Comparison of ENCODE assay signal across 8 cellular contexts in the genomic region with DNA sequence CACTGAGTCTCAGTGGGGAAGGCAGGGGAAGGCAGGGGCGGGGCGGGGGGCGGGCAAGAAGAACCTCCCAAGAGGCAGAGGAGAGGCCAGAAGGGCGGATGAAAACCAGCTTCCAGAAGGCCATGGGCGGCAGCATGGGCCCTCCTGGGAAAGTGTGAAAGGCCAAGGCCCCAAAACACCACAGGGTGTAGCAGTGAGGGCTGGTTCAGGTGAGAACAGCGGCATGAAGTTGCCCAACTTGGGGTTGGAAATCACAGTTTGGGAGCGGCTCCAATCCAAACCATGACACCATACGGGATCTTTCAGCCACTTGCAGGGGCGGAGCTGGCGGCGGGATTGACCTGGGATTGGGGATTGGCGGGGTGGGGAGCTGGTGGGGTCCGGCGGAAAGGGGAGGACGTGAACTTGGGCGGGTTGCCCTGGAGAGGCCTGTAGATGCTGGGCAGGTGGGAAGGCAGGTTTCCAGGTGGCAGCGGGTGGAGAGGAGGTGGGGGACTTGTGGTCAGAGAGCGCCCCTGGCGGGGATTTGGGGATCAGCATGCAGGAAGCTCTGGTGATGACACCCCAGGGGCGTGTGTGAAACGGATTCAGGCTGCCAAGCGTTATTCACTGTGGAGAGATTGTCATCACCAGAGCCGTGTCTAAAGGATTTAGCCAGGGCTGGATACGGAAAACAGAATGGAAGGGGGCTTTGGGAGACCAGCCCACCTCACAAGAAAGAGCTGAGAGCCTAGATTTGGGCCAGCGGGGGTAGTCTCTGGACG.
A peak's percentile ranks its signal among the peaks of the same experiment; 100 is the strongest.
DNase-seq lines count a peak whose midpoint lies in the region; ATAC-seq and TF ChIP-seq lines count a peak whose summit lies in the region.

No MANE protein-coding gene starts in this region.

- no peaks in the 10 kb centered on the region for H3K79me2 ChIP-seq in parathyroid adenoma

- no peak overlapping the region for H3K4me3 ChIP-seq in parathyroid adenoma (ENCODE audit: low read depth, low read length)

- H3K9me3 Mint-ChIP-seq in type B pancreatic cell, result no peaks in the 10 kb centered on the region

- in situ Hi-C loops in SK-MEL-5 (cut with HindIII; ENCODE audit: low pct_unique_long_range_greater_than_20kb, low sequenced_read_pairs), result no loop called here

- TF ChIP-seq CTCF in parathyroid adenoma (IDR thresholded peaks at IDR 0.05) (peak; percentile 71), type B pancreatic cell (conservative IDR thresholded peaks at IDR 0.05) (peak; percentile 93)

- peaks cover 9% of the 10 kb centered on the region for H3K36me3 Mint-ChIP-seq in type B pancreatic cell

- H3K27ac Mint-ChIP-seq in type B pancreatic cell, result peak overlapping the region; percentile 98

- H3K9me3 ChIP-seq in parathyroid adenoma (ENCODE audit: control insufficient read depth, low read length), result no peaks in the 10 kb centered on the region

- peak overlapping the region; percentile 18 for H3K4me2 ChIP-seq in parathyroid adenoma (ENCODE audit: low read length)

- no peak for ATAC-seq in GM19351 (IDR thresholded peaks at IDR 0.05; ENCODE audit: unreplicated experiment)

- peaks cover 7% of the 10 kb centered on the region for H3K4me1 ChIP-seq in parathyroid adenoma

- H3K36me3 ChIP-seq in parathyroid adenoma (ENCODE audit: control insufficient read depth, insufficient read depth, low read length), result no peaks in the 10 kb centered on the region

- peaks cover 39% of the 10 kb centered on the region for H3K27me3 Mint-ChIP-seq in type B pancreatic cell

- no peaks in the 10 kb centered on the region for H3K27me3 ChIP-seq in parathyroid adenoma (ENCODE audit: control insufficient read depth, insufficient read depth, low read length)

- no peak overlapping the region for H3K27ac ChIP-seq in parathyroid adenoma

- peaks cover 6% of the 10 kb centered on the region for H3K4me1 Mint-ChIP-seq in type B pancreatic cell (ENCODE audit: unreplicated experiment)

- peak overlapping the region; percentile 0 for H2AFZ ChIP-seq in parathyroid adenoma

- DNase-seq in SIG-M5 treated with dmso at 0.1 percent for 504 hours (lab: John Stamatoyannopoulos, UW; ENCODE audit: unreplicated experiment) (peak; percentile 52), SIG-M5 (lab: John Stamatoyannopoulos, UW) (no peak), SK-MEL-5 (ENCODE audit: low read depth, low spot score) (peak; percentile 62), glomerular visceral epithelial cell (ENCODE audit: extremely low spot score) (peak; percentile 61), type B pancreatic cell (ENCODE audit: extremely low spot score, unreplicated experiment) (peak; percentile 88)
- peak; percentile 77 for DNase-seq in activated naive CD4-positive, alpha-beta T cell treated with anti-CD3 and anti-CD28 coated beads, Interleukin-2, amount 50 U/mL, for 16 hours

- peak overlapping the region; percentile 96 for H3K4me3 Mint-ChIP-seq in type B pancreatic cell

- H3K9ac ChIP-seq in parathyroid adenoma, result no peak overlapping the region
